In genomic region chr2:20755132-20755800, GRCh38 we compare ENCODE assay signal across 17 cellular contexts.
DNase-seq lines count a peak whose midpoint lies in the region; ATAC-seq and TF ChIP-seq lines count a peak whose summit lies in the region.
"Had no signal": no experiment of that assay in that cellular context is flagged by ENCODE, and none has a peak within 500 bp of the region (broad histone marks: within the 10 kb centered on the region; RNA-seq: fewer than 3 reads in every experiment).

No MANE protein-coding gene starts in this region.

- H3K27me3 ChIP-seq in lower lobe of right lung (ENCODE audit: low read depth), result no peaks in the 10 kb centered on the region
- H3K27me3 ChIP-seq: adrenal gland, BLaER1 had no signal

- no peaks in the 10 kb centered on the region for H3K9me3 ChIP-seq in lower lobe of right lung
- H3K9me3 ChIP-seq: prostate gland had no signal

- DNase-seq in DMS114 treated with DMSO at 0.1 percent for 48 hours (lab: John Stamatoyannopoulos, UW; ENCODE audit: unreplicated experiment) (peak; percentile 3), NCI-H2171 (lab: John Stamatoyannopoulos, UW) (peak; percentile 16), choroid plexus epithelial cell (ENCODE audit: low read depth) (peak; percentile 42), lower lobe of right lung (no peak), HPDE6-E6E7 (ENCODE audit: extremely low spot score) (no peak)
- DNase-seq: adrenal gland, cortex of kidney, foreskin melanocyte, Kasumi-1, mucosa of descending colon, NCI-H1930, PC-3 had no signal

- no peaks in the 10 kb centered on the region for H3K4me1 ChIP-seq in lower lobe of right lung
- H3K4me1 ChIP-seq: adrenal gland, prostate gland had no signal

- peak in 1 of 2 donors; percentile 53 for ATAC-seq in lower lobe of right lung
- no peak for ATAC-seq in GM18505 (IDR thresholded peaks at IDR 0.05; ENCODE audit: unreplicated experiment)
- no peak for ATAC-seq in HG02938 (IDR thresholded peaks at IDR 0.05; ENCODE audit: unreplicated experiment)
- no peak for ATAC-seq in GM21723 (IDR thresholded peaks at IDR 0.05; ENCODE audit: unreplicated experiment)
- ATAC-seq: mucosa of descending colon, PC-3 had no signal

- H3K4me3 ChIP-seq in choroid plexus epithelial cell (ENCODE audit: low read depth, low read length) (no peak overlapping the region), lower lobe of right lung (no peak overlapping the region)
- H3K4me3 ChIP-seq: adrenal gland, BLaER1, mucosa of descending colon, prostate gland had no signal

- TF ChIP-seq CTCF in choroid plexus epithelial cell (conservative IDR thresholded peaks at IDR 0.05; ENCODE audit: low read depth, low read length), result peak; percentile 65
- TF ChIP-seq CTCF in lower lobe of right lung (IDR thresholded peaks at IDR 0.05), result peak; percentile 14

- H3K36me3 ChIP-seq in lower lobe of right lung, result no peaks in the 10 kb centered on the region
- H3K36me3 ChIP-seq: adrenal gland, prostate gland had no signal

- intact Hi-C loops in lower lobe of right lung (cut with DNase I), result no loop called here

- H3K27ac ChIP-seq in lower lobe of right lung, result no peak overlapping the region
- H3K27ac ChIP-seq: adrenal gland, BLaER1, prostate gland had no signal

- TF ChIP-seq POLR2A in GM18505 (IDR thresholded peaks at IDR 0.05; ENCODE audit: borderline replicate concordance, extremely low read depth, insufficient read depth, insufficient read length), result no peak

Comparison
In these comparisons a context has a peak if more than half of its experiments do, and no peak if none do; other contexts are left out.
1. DNase-seq: peak in DMS114 treated with DMSO at 0.1 percent for 48 hours (single experiment), NCI-H2171 (single experiment) and choroid plexus epithelial cell (single experiment); none in lower lobe of right lung (single experiment) and HPDE6-E6E7 (single experiment).